19 cellular contexts compared by ENCODE assay signal in genomic region chr4:142708231-142708630, GRCh38.
DNase-seq lines count a peak whose midpoint lies in the region; ATAC-seq and TF ChIP-seq lines count a peak whose summit lies in the region.
"Had no signal": no experiment of that assay in that cellular context is flagged by ENCODE, and none has a peak within 500 bp of the region (broad histone marks: within the 10 kb centered on the region; RNA-seq: fewer than 3 reads in every experiment).

No MANE protein-coding gene starts in this region.

- no peak for TF ChIP-seq CTCF in activated CD8-positive, alpha-beta T cell treated with anti-CD3 and anti-CD28 coated beads for 36 hours (IDR thresholded peaks at IDR 0.05)

- peaks cover 3% of the 10 kb centered on the region for H3K36me3 Mint-ChIP-seq in CD4-positive, CD25-positive, alpha-beta regulatory T cell
- peaks cover 18% of the 10 kb centered on the region for H3K36me3 Mint-ChIP-seq in activated CD8-positive, alpha-beta T cell treated with anti-CD3 and anti-CD28 coated beads for 36 hours (ENCODE audit: low read depth)

- no peaks in the 10 kb centered on the region for H3K27me3 ChIP-seq in CD4-positive, CD25-positive, alpha-beta regulatory T cell (ENCODE audit: control insufficient read depth, insufficient read depth, low read length)
- H3K27me3 ChIP-seq: BE2C, SJSA1 had no signal

- POLR2A ChIA-PET in activated CD8-positive, alpha-beta T cell treated with anti-CD3 and anti-CD28 coated beads for 36 hours (lab: Charles Lee): no interaction called here

- no peaks in the 10 kb centered on the region for H3K27me3 Mint-ChIP-seq in CD4-positive, CD25-positive, alpha-beta regulatory T cell
- no peaks in the 10 kb centered on the region for H3K27me3 Mint-ChIP-seq in activated CD8-positive, alpha-beta T cell treated with anti-CD3 and anti-CD28 coated beads for 36 hours
- H3K27me3 Mint-ChIP-seq: CD4-positive, alpha-beta memory T cell had no signal

- CTCF ChIA-PET in activated CD8-positive, alpha-beta T cell treated with anti-CD3 and anti-CD28 coated beads for 36 hours (lab: Charles Lee): no interaction called here

- peaks cover 20 to 35% (median 22%) of the 10 kb centered on the region in 4 donors for H3K4me1 Mint-ChIP-seq in CD4-positive, CD25-positive, alpha-beta regulatory T cell
- peaks cover 19% of the 10 kb centered on the region for H3K4me1 Mint-ChIP-seq in activated CD8-positive, alpha-beta T cell treated with anti-CD3 and anti-CD28 coated beads for 36 hours (ENCODE audit: low read depth)

- H3K36me3 ChIP-seq in CD4-positive, CD25-positive, alpha-beta regulatory T cell (ENCODE audit: control insufficient read depth, insufficient read depth, low read length): no peaks in the 10 kb centered on the region
- H3K36me3 ChIP-seq: BE2C, SJSA1 had no signal

- peaks cover 0 to 27% (median 7%) of the 10 kb centered on the region in 7 donors for H3K9me3 Mint-ChIP-seq in CD4-positive, CD25-positive, alpha-beta regulatory T cell
- H3K9me3 Mint-ChIP-seq in activated CD8-positive, alpha-beta T cell treated with anti-CD3 and anti-CD28 coated beads for 36 hours: peaks cover 15% of the 10 kb centered on the region

- peak overlapping the region; percentile 34 for H3K4me3 ChIP-seq in CD4-positive, CD25-positive, alpha-beta regulatory T cell (ENCODE audit: low read depth, low read length)
- H3K4me3 ChIP-seq: SJSA1 had no signal

- H3K9me3 ChIP-seq in CD4-positive, CD25-positive, alpha-beta regulatory T cell (ENCODE audit: control insufficient read depth in 2 of 2, low read length in 2 of 2): peaks cover 2 to 8% of the 10 kb centered on the region in 2 experiments
- H3K9me3 ChIP-seq: BE2C, SJSA1 had no signal

- intact Hi-C loops in activated CD8-positive, alpha-beta T cell treated with anti-CD3 and anti-CD28 coated beads for 36 hours (cut with micrococcal nuclease): no loop called here

- H3K4me1 ChIP-seq in CD4-positive, CD25-positive, alpha-beta regulatory T cell (ENCODE audit: control insufficient read depth, insufficient read depth, low read length, poor library complexity, severe bottlenecking): peaks cover 52% of the 10 kb centered on the region
- H3K4me1 ChIP-seq: BE2C, SJSA1 had no signal

- ATAC-seq in CD4-positive, CD25-positive, alpha-beta regulatory T cell (ENCODE audit: low read depth in 2 of 2): no peak
- ATAC-seq in activated CD8-positive, alpha-beta T cell treated with anti-CD3 and anti-CD28 coated beads for 36 hours: no peak
- no peak for ATAC-seq in HG02798 (IDR thresholded peaks at IDR 0.05; ENCODE audit: poor library complexity, unreplicated experiment)

- no peak overlapping the region for H3K4me3 Mint-ChIP-seq in CD4-positive, CD25-positive, alpha-beta regulatory T cell
- no peak overlapping the region for H3K4me3 Mint-ChIP-seq in activated CD8-positive, alpha-beta T cell treated with anti-CD3 and anti-CD28 coated beads for 36 hours

- no peak overlapping the region for H3K27ac ChIP-seq in CD4-positive, CD25-positive, alpha-beta regulatory T cell (ENCODE audit: insufficient read depth, low read length, poor library complexity, severe bottlenecking)
- H3K27ac ChIP-seq: KMS-11, SJSA1 had no signal

- no peak for DNase-seq in CD4-positive, CD25-positive, alpha-beta regulatory T cell
- DNase-seq in ELF-1 (ENCODE audit: low read depth, low spot score): peak; percentile 74
- DNase-seq in activated CD8-positive, alpha-beta T cell treated with anti-CD3 and anti-CD28 coated beads for 36 hours: no peak
- DNase-seq in iPS DF 4.7 (ENCODE audit: extremely low read depth, low spot score): peak; percentile 14
- no peak for DNase-seq in DMS153 (lab: John Stamatoyannopoulos, UW)
- no peak for DNase-seq in pons (ENCODE audit: low spot score)
- DNase-seq: BE2C; CD4-positive, alpha-beta memory T cell; HCEC 1CT; IMR-90; NCI-H1105; NCI-H2029 treated with DMSO at 0.1 percent for 48 hours; NCI-H226; NCI-H510A treated with DMSO at 0.1 percent for 48 hours; NCI-H82; OCI-M1 had no signal

- H3K27ac Mint-ChIP-seq in CD4-positive, CD25-positive, alpha-beta regulatory T cell: no peak overlapping the region
- peak overlapping the region; percentile 26 for H3K27ac Mint-ChIP-seq in activated CD8-positive, alpha-beta T cell treated with anti-CD3 and anti-CD28 coated beads for 36 hours

Comparison
In these comparisons a context has a peak if more than half of its experiments do, and no peak if none do; other contexts are left out.
1. DNase-seq: peak in ELF-1 (single experiment) and iPS DF 4.7 (single experiment); none in CD4-positive, CD25-positive, alpha-beta regulatory T cell (0 of 3), activated CD8-positive, alpha-beta T cell treated with anti-CD3 and anti-CD28 coated beads for 36 hours (single experiment), DMS153 (single experiment) and pons (single experiment).